Comparison of ENCODE assay signal across 1 cellular context in the genomic region with DNA sequence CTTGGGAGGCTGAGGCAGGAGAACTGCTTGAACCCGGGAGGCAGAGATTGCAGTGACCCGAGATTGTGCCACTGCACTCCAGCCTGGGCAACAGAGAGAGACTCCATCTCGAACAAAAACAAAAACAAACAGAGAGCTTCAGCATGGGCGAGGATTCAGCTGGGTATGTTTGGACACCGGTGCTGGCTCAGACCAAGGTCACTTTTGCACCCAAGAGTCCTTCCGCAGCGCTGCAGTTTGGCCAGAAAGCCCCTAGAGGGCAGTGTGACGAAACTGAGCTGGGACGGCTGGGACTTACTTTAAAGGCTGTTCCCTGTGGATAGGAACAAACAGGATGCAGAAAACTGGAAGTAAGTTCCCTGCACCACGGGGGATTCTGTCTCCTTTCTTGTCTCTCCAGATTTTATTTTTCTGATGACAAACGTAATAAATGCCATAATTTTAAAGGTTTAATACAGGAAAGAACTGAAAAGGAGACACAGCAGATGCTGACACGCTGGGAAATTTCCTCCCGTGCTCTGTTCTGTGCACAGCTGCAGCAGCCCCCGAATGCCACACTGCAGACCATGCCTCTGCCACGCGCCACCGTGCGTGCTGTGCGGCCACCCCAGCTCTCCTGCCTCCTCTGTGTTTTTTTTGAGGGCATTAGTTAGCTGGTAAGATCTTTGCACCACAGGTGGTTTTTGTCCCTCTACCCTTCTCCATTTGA.
A peak's percentile ranks its signal among the peaks of the same experiment; 100 is the strongest.
TF ChIP-seq lines count a peak whose summit lies in the region.

No MANE protein-coding gene starts in this region.

TF ChIP-seq in HCT116, 20 proteins besides CTCF, POLR2A, EP300 and RAD21:
- peak; percentile 41 for TF ChIP-seq YY1 (IDR thresholded peaks at IDR 0.05; ENCODE audit: extremely low read depth, insufficient replicate concordance, low read depth, low read length)
- no peak for TF ChIP-seq TCF7L2 (IDR thresholded peaks at IDR 0.05; ENCODE audit: borderline replicate concordance, extremely low read depth, insufficient read depth, insufficient read length)
